In the genomic region with DNA sequence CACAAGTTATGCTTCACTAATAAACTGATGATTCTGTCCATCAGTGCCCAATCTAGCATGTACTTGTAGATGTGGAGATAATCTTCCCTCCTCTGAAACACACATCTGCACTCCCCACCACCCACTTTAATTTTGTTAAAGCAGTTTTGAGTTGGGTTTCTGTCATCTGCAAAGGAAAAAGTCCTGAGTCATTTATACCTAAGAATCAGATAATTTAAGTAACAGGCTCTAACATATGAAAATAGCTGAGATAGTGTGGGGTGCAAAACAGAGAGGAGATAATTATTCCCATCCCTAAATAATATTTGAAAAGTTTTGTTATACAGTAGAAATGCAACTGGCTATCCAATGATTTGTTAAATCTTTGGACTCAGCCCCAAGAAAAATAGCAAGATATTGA, we compare ENCODE assay signal across 21 cellular contexts.
DNase-seq lines count a peak whose midpoint lies in the region; ATAC-seq, FAIRE-seq and TF ChIP-seq lines count a peak whose summit lies in the region.
"Had no signal": no experiment of that assay in that cellular context is flagged by ENCODE, and none has a peak within 500 bp of the region (broad histone marks: within the 10 kb centered on the region; RNA-seq: fewer than 3 reads in every experiment).

No MANE protein-coding gene starts in this region.

- DNase-seq in A549 (ENCODE audit: low read depth in 1 of 2, low spot score in 1 of 2) = no peak
- DNase-seq in GM06990 (ENCODE audit: extremely low read depth, insufficient read length) = peak; percentile 25
- peak; percentile 66 for DNase-seq in OCI-M1 (lab: John Stamatoyannopoulos, UW)
- no peak for DNase-seq in NCI-H1105 treated with DMSO at 0.1 percent for 48 hours (lab: John Stamatoyannopoulos, UW)
- no peak for DNase-seq in NCI-H2227 (lab: John Stamatoyannopoulos, UW; ENCODE audit: unreplicated experiment)
- no peak for DNase-seq in pancreas
- DNase-seq: ACHN; AML-193; BE2C; CD4-positive, alpha-beta T cell; CD8-positive, alpha-beta memory T cell; DMS 273 treated with DMSO at 0.1 percent for 48 hours; DMS79 treated with DMSO at 0.1 percent for 48 hours; GF-D8; H7; HCEC 1CT had no signal

- H3K27me3 ChIP-seq in GM06990 (replicated peaks; ENCODE audit: control insufficient read depth, insufficient read depth, low read length) = no peaks in the 10 kb centered on the region
- H3K27me3 ChIP-seq in pancreas = no peaks in the 10 kb centered on the region
- H3K27me3 ChIP-seq: BLaER1 treated with 17β-estradiol and CSF1 and Interleukin-3, amounts not matched to agents 10 nM and 100 nM had no signal

- H3K27ac ChIP-seq in A549 = no peak overlapping the region
- H3K27ac ChIP-seq in pancreas = no peak overlapping the region
- H3K27ac ChIP-seq: BLaER1 treated with 17β-estradiol and CSF1 and Interleukin-3, amounts not matched to agents 10 nM and 100 nM had no signal

- TF ChIP-seq EP300 in A549 (IDR thresholded peaks at IDR 0.05) = no peak

- CTCF ChIA-PET in A549 (lab: Yijun Ruan, JAX) = interaction anchor here (0.9 to 5.3 kb wide), 8 partner anchors 8 to 86 kb away, joined by 3 to 26 read pairs (median 4); no protein-coding TSS in a partner anchor

- H3K9me3 ChIP-seq in A549 = peaks cover 38% of the 10 kb centered on the region
- no peaks in the 10 kb centered on the region for H3K9me3 ChIP-seq in pancreas
- H3K9me3 ChIP-seq: BE2C had no signal

- POLR2A ChIA-PET in A549 (lab: Yijun Ruan, JAX) = no interaction called here

- no peak overlapping the region for H3K4me2 ChIP-seq in A549

- H3K4me1 ChIP-seq in A549 = peaks cover 7% of the 10 kb centered on the region; the same call in 2 of the 3 replicates
- H3K4me1 ChIP-seq in pancreas = no peaks in the 10 kb centered on the region
- H3K4me1 ChIP-seq: BE2C had no signal

- FAIRE-seq in A549 (lab: Jason Lieb, UNC) = peak; percentile 87
- no peak for FAIRE-seq in pancreas (lab: Jason Lieb, UNC)
- FAIRE-seq: A204.1, D721Med, GM12892, H1 had no signal

- intact Hi-C loops in pancreas (cut with DNase I) = loop anchor here in 1 of 3 donors (10.0 kb wide), 1 partner anchor 67 kb away; the partner anchor contains the start of gene ALOX12

- no peak for TF ChIP-seq POLR2A in A549 (IDR thresholded peaks at IDR 0.05; ENCODE audit: low read length)

- TF ChIP-seq RAD21 in A549 (conservative IDR thresholded peaks at IDR 0.05 in 1 of 2, IDR thresholded peaks at IDR 0.05 in 1 of 2) = no peak

- no peak overlapping the region for H3K4me3 ChIP-seq in A549
- H3K4me3 ChIP-seq in GM06990 (replicated peaks; ENCODE audit: low read depth, low read length) = no peak overlapping the region
- H3K4me3 ChIP-seq in pancreas = no peak overlapping the region
- H3K4me3 ChIP-seq: BLaER1 treated with 17β-estradiol and CSF1 and Interleukin-3, amounts not matched to agents 10 nM and 100 nM had no signal

- no peak for TF ChIP-seq CTCF in A549 (IDR thresholded peaks at IDR 0.05)
- TF ChIP-seq CTCF in GM06990 (IDR thresholded peaks at IDR 0.05; ENCODE audit: insufficient read depth, low read length, poor library complexity, severe bottlenecking) = no peak
- no peak for TF ChIP-seq CTCF in pancreas (IDR thresholded peaks at IDR 0.05)

- ATAC-seq in A549 = no peak
- ATAC-seq in pancreas = no peak

- H3K36me3 ChIP-seq in GM06990 (ENCODE audit: control insufficient read depth, insufficient read depth, low read length) = no peaks in the 10 kb centered on the region
- H3K36me3 ChIP-seq in pancreas = no peaks in the 10 kb centered on the region
- H3K36me3 ChIP-seq: BE2C had no signal

TF ChIP-seq in A549, 52 proteins besides CTCF, POLR2A, EP300 and RAD21:
- TF ChIP-seq USF2 (IDR thresholded peaks at IDR 0.05) (no peak), EHF (CRISPR knock-in tag; IDR thresholded peaks at IDR 0.05) (no peak), ESRRA (IDR thresholded peaks at IDR 0.05; ENCODE audit: borderline replicate concordance, low read length) (no peak), ZC3H11A (IDR thresholded peaks at IDR 0.05) (no peak), GATA3 (IDR thresholded peaks at IDR 0.05; ENCODE audit: borderline replicate concordance) (no peak), MAZ (IDR thresholded peaks at IDR 0.05; ENCODE audit: borderline replicate concordance, low read depth, low read length) (no peak), RNF2 (IDR thresholded peaks at IDR 0.05; ENCODE audit: borderline replicate concordance, low read depth) (no peak), CHD2 (IDR thresholded peaks at IDR 0.05; ENCODE audit: low read length, partially characterized antibody) (no peak), SREBF2 (IDR thresholded peaks at IDR 0.05) (no peak), CBX2 (IDR thresholded peaks at IDR 0.05; ENCODE audit: borderline replicate concordance, low read depth) (no peak)

Comparison
In these comparisons a context has a peak if more than half of its experiments do, and no peak if none do; other contexts are left out.
1. DNase-seq: peak in GM06990 (single experiment) and OCI-M1 (single experiment); none in A549 (0 of 2), NCI-H1105 treated with DMSO at 0.1 percent for 48 hours (single experiment), NCI-H2227 (single experiment) and pancreas (0 of 6).